8 cellular contexts compared by ENCODE assay signal in the genomic region with DNA sequence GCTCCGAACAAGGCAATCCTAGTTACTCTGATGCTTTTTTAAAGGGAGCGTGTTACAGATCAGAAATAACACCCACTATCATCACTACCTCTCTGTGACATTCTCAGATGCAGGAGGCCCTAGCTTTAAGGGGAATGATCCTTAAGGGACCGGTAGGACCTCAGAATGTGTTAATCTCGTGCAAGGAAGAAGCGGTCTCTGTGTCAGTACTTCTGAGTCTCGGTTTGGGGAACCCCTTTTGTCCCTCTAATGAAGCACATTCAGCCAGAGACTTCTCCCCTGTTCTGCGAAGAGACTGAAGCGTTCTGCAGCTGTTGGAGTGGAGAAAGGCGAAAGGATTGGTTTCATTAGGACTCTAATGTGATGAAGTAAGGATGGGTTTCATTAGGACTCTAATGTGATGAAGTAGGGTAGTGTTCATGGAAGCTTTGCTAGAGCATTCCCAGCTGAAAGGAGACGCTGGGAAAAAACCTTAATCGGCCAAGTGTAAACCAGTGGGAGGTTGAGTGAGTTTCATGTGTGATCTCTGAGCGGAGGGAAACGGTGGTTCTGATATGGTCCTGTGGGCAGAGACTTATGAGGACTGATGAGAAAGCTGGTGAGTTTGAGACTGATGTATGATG. TPM values are rescaled to one million over a fixed set of nuclear protein-coding genes. Genes with fewer than 3 reads are reported as not detected.
A peak's percentile ranks its signal among the peaks of the same experiment; 100 is the strongest.
DNase-seq lines count a peak whose midpoint lies in the region; ATAC-seq, FAIRE-seq and TF ChIP-seq lines count a peak whose summit lies in the region.

No MANE protein-coding gene starts in this region.

- peaks cover 57% of the 10 kb centered on the region for H3K27me3 Mint-ChIP-seq in endodermal cell (ENCODE audit: insufficient read depth)

- TF ChIP-seq POLR2A in gastrocnemius medialis (IDR thresholded peaks at IDR 0.05): no peak

- in situ Hi-C loops in gastrocnemius medialis (cut with MboI; ENCODE audit: low sequenced_read_pairs in 4 of 4): no loop called here

- peak; percentile 19 for DNase-seq in GM19239 (ENCODE audit: insufficient read length, low spot score)
- DNase-seq in endodermal cell: no peak
- no peak for DNase-seq in gastrocnemius medialis
- no peak for DNase-seq in mucosa of gallbladder (ENCODE audit: low spot score)
- no peak for DNase-seq in DMS153 treated with DMSO at 0.1 percent for 48 hours (lab: John Stamatoyannopoulos, UW; ENCODE audit: unreplicated experiment)
- no peak for DNase-seq in NCI-H82 (lab: John Stamatoyannopoulos, UW)

- intact Hi-C loops in gastrocnemius medialis (cut with DNase I; ENCODE audit: low total_unique reads): loop anchor here (5.0 to 10.0 kb wide), 2 partner anchors 71 to 138 kb away; no protein-coding TSS in a partner anchor

- peaks cover 4% of the 10 kb centered on the region for H3K36me3 Mint-ChIP-seq in endodermal cell (ENCODE audit: low read depth)

- H3K36me3 ChIP-seq in BLaER1 treated with 17β-estradiol and CSF1 and Interleukin-3, amounts not matched to agents 10 nM and 100 nM: no peaks in the 10 kb centered on the region
- peaks cover 6% of the 10 kb centered on the region for H3K36me3 ChIP-seq in endodermal cell (ENCODE audit: control insufficient read depth, insufficient read depth, low read length)
- H3K36me3 ChIP-seq in gastrocnemius medialis: no peaks in the 10 kb centered on the region

- H3K4me1 Mint-ChIP-seq in endodermal cell: peaks cover 37% of the 10 kb centered on the region

- TF ChIP-seq CTCF in endodermal cell (conservative IDR thresholded peaks at IDR 0.05) (no peak), gastrocnemius medialis (IDR thresholded peaks at IDR 0.05 in 4 of 5, conservative IDR thresholded peaks at IDR 0.05 in 1 of 5) (no peak)

- WGBS in endodermal cell (ENCODE audit: insufficient coverage in 1 of 2, insufficient read length in 1 of 2), 2 experiments: 38 to 41% methylated on average over 6 to 13 of the region's 13 CpGs

- peak overlapping the region; percentile 78 for H3K4me3 Mint-ChIP-seq in endodermal cell

- no peaks in the 10 kb centered on the region for H3K9me3 Mint-ChIP-seq in endodermal cell

- peak overlapping the region; percentile 68 to 84 (median 77); a peak in 18 of 20 replicates for H3K4me3 ChIP-seq in BLaER1 treated with 17β-estradiol and CSF1 and Interleukin-3, amounts not matched to agents 10 nM and 100 nM
- H3K4me3 ChIP-seq in endodermal cell (ENCODE audit: low read length) (peak overlapping the region; percentile 97), gastrocnemius medialis (peak overlapping the region; percentile 67 to 79 (median 74))

- H4K20me1 ChIP-seq in BLaER1 treated with 17β-estradiol and CSF1 and Interleukin-3, amounts not matched to agents 10 nM and 100 nM: no peaks in the 10 kb centered on the region

- FAIRE-seq in GM19239 (lab: Jason Lieb, UNC): peak; percentile 96

- H3K4me1 ChIP-seq in BLaER1 treated with 17β-estradiol and CSF1 and Interleukin-3, amounts not matched to agents 10 nM and 100 nM: peaks cover 14 to 27% (median 22%) of the 10 kb centered on the region in 10 experiments
- H3K4me1 ChIP-seq in endodermal cell (ENCODE audit: control insufficient read depth, insufficient read depth, low read length) (peaks cover 5% of the 10 kb centered on the region), gastrocnemius medialis (peaks cover 9 to 11% of the 10 kb centered on the region in 2 donors)

- H3K4me2 ChIP-seq in BLaER1 treated with 17β-estradiol and CSF1 and Interleukin-3, amounts not matched to agents 10 nM and 100 nM: peak overlapping the region; percentile 91 to 100 (median 99)

- peak overlapping the region in 1 of 11 experiments; percentile 80; a peak in 1 of 22 replicates for H3K9ac ChIP-seq in BLaER1 treated with 17β-estradiol and CSF1 and Interleukin-3, amounts not matched to agents 10 nM and 100 nM
- H3K9ac ChIP-seq in endodermal cell (ENCODE audit: extremely low read depth, low read length, poor library complexity, severe bottlenecking): peak overlapping the region; percentile 12

- H3K27ac ChIP-seq in BLaER1 treated with 17β-estradiol and CSF1 and Interleukin-3, amounts not matched to agents 10 nM and 100 nM: no peak overlapping the region
- H3K27ac ChIP-seq in endodermal cell (ENCODE audit: low read depth, low read length) (no peak overlapping the region), gastrocnemius medialis (no peak overlapping the region)

- H3K9me3 ChIP-seq in BLaER1 treated with 17β-estradiol and CSF1 and Interleukin-3, amounts not matched to agents 10 nM and 100 nM (replicated peaks in 1 of 11): no peaks in the 10 kb centered on the region
- no peaks in the 10 kb centered on the region for H3K9me3 ChIP-seq in endodermal cell (ENCODE audit: control insufficient read depth, low read length)
- H3K9me3 ChIP-seq in gastrocnemius medialis: no peaks in the 10 kb centered on the region

- H3K27me3 ChIP-seq in BLaER1 treated with 17β-estradiol and CSF1 and Interleukin-3, amounts not matched to agents 10 nM and 100 nM: peaks cover 29 to 45% (median 36%) of the 10 kb centered on the region in 11 experiments; a peak in 20 of 22 replicates
- H3K27me3 ChIP-seq in endodermal cell (ENCODE audit: control insufficient read depth, insufficient read depth, low read length, poor library complexity, severe bottlenecking) (peaks cover 28% of the 10 kb centered on the region), gastrocnemius medialis (no peaks in the 10 kb centered on the region)

- H3K27ac Mint-ChIP-seq in endodermal cell: no peak overlapping the region

- peak; percentile 19 for ATAC-seq in HG03520 (IDR thresholded peaks at IDR 0.05; ENCODE audit: unreplicated experiment)
- no peak for ATAC-seq in gastrocnemius medialis

RNA-seq across cellular contexts. Expression of gene PIP5K1B, which starts 1.6 kb away (rescaled TPM):
- 10 to 100 TPM in 1 of 2 donors, 1 to 10 TPM in 1; 8.5 to 10.2 TPM for total RNA-seq in endodermal cell
- polyA plus RNA-seq in endodermal cell (2013, experiment 1 of 2): 13.3 TPM
- 14.4 TPM for polyA plus RNA-seq in endodermal cell (2013, experiment 2 of 2)
- 1 to 10 TPM; 1.2 to 2.6 (median 2.0) TPM for total RNA-seq in gastrocnemius medialis
- 14.0 TPM for total RNA-seq in mucosa of gallbladder
